Comparison of ENCODE assay signal across 1 cellular context in the genomic region with DNA sequence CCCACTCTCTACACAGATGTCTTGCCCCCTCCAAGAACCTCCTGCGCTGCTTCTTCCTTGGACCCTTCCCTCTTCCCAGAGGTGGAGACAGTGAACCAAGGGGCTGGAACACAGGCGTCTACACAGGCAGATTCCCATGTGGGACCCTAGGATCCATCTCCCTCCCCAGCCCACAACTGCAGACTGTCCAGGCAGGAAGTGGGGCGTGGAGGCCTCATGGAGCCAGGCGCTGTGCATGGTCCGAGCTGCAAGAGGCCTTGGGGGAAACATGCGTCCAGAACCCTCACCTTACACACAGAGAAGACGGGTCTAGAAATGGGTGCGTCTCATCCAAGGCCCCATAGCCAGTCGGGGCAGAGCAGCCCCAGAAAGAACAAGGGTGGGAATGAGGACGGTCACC.
TF ChIP-seq lines count a peak whose summit lies in the region.

No MANE protein-coding gene starts in this region.

TF ChIP-seq in HCT116, 20 proteins besides CTCF, POLR2A, EP300 and RAD21 (continued from another document):
- TF ChIP-seq ZFX (IDR thresholded peaks at IDR 0.05) (no peak), CEBPB (IDR thresholded peaks at IDR 0.05; ENCODE audit: low read depth) (no peak), SP1 (IDR thresholded peaks at IDR 0.05; ENCODE audit: low read depth) (no peak), POLR2AphosphoS5 (IDR thresholded peaks at IDR 0.05; ENCODE audit: low read depth, low read length) (no peak), SIN3A (IDR thresholded peaks at IDR 0.05; ENCODE audit: low read depth) (no peak), EZH2phosphoT487 (IDR thresholded peaks at IDR 0.05; ENCODE audit: borderline replicate concordance) (no peak), SRF (IDR thresholded peaks at IDR 0.05; ENCODE audit: low read depth) (no peak), EZH2 (IDR thresholded peaks at IDR 0.05) (no peak), TCF7L2 (IDR thresholded peaks at IDR 0.05; ENCODE audit: borderline replicate concordance, extremely low read depth, insufficient read depth, insufficient read length) (no peak), ELF1 (IDR thresholded peaks at IDR 0.05; ENCODE audit: borderline replicate concordance, low read depth) (no peak), CBX3 (IDR thresholded peaks at IDR 0.05; ENCODE audit: low read depth) (no peak)
- TF ChIP-seq, protein P1, sequence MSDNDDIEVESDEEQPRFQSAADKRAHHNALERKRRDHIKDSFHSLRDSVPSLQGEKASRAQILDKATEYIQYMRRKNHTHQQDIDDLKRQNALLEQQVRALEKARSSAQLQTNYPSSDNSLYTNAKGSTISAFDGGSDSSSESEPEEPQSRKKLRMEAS (IDR thresholded peaks at IDR 0.05) = no peak
- TF ChIP-seq, protein P2, sequence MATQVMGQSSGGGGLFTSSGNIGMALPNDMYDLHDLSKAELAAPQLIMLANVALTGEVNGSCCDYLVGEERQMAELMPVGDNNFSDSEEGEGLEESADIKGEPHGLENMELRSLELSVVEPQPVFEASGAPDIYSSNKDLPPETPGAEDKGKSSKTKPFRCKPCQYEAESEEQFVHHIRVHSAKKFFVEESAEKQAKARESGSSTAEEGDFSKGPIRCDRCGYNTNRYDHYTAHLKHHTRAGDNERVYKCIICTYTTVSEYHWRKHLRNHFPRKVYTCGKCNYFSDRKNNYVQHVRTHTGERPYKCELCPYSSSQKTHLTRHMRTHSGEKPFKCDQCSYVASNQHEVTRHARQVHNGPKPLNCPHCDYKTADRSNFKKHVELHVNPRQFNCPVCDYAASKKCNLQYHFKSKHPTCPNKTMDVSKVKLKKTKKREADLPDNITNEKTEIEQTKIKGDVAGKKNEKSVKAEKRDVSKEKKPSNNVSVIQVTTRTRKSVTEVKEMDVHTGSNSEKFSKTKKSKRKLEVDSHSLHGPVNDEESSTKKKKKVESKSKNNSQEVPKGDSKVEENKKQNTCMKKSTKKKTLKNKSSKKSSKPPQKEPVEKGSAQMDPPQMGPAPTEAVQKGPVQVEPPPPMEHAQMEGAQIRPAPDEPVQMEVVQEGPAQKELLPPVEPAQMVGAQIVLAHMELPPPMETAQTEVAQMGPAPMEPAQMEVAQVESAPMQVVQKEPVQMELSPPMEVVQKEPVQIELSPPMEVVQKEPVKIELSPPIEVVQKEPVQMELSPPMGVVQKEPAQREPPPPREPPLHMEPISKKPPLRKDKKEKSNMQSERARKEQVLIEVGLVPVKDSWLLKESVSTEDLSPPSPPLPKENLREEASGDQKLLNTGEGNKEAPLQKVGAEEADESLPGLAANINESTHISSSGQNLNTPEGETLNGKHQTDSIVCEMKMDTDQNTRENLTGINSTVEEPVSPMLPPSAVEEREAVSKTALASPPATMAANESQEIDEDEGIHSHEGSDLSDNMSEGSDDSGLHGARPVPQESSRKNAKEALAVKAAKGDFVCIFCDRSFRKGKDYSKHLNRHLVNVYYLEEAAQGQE (IDR thresholded peaks at IDR 0.05; ENCODE audit: low read depth) = no peak
